ENCODE assay signal across 19 cellular contexts in genomic region chr9:82153032-82153431, GRCh38.
"Had no signal": no experiment of that assay in that cellular context is flagged by ENCODE, and none has a peak within 500 bp of the region (broad histone marks: within the 10 kb centered on the region; RNA-seq: fewer than 3 reads in every experiment).

No MANE protein-coding gene starts in this region.

- H3K36me3 ChIP-seq: esophagus muscularis mucosa, right atrium auricular region, tibial nerve, uterus had no signal

- H3K9me3 ChIP-seq: esophagus muscularis mucosa, right atrium auricular region, tibial nerve, uterus had no signal

- H3K4me3 ChIP-seq: coronary artery, esophagus muscularis mucosa, lung, right atrium auricular region, tibial nerve, uterus had no signal

- H3K27me3 ChIP-seq: esophagus muscularis mucosa, right atrium auricular region, tibial nerve, uterus had no signal

- DNase-seq: activated B cell treated with CpG ODN at 0.5 μM for 24 hours; activated CD4-positive, alpha-beta T cell treated with anti-CD3 and anti-CD28 coated beads for 48 hours; activated CD8-positive, alpha-beta memory T cell treated with anti-CD3 and anti-CD28 coated beads, Interleukin-2, amount 50 U/mL, for 48 hours; activated gamma-delta T cell; activated T-cell treated with anti-CD3 and anti-CD28 coated beads, Interleukin-2, amount 50 U/mL, for 72 hours; amniotic stem cell; islet precursor cell; midbrain; stimulated activated CD4-positive, alpha-beta T cell treated with anti-CD3 and anti-CD28 coated beads, Interleukin-15, amount 100 ng/mL, for 24 hours; stimulated activated CD4-positive, alpha-beta T cell treated with anti-CD3 and anti-CD28 coated beads, Interleukin-4, amount 100 ng/mL, for 1 hour; stimulated activated naive CD4-positive, alpha-beta T cell; substantia nigra; uterus had no signal

- ATAC-seq: activated naive CD4-positive, alpha-beta T cell treated with anti-CD3 and anti-CD28 coated beads, Interleukin-2, amount 50 U/mL, for 72 hours; activated T-cell treated with anti-CD3 and anti-CD28 coated beads, Interleukin-2, amount 50 U/mL, for 72 hours had no signal

- H3K27ac ChIP-seq: coronary artery, esophagus muscularis mucosa, right atrium auricular region, tibial nerve, uterus had no signal

- H3K4me1 ChIP-seq: right atrium auricular region had no signal
